In the genomic region with DNA sequence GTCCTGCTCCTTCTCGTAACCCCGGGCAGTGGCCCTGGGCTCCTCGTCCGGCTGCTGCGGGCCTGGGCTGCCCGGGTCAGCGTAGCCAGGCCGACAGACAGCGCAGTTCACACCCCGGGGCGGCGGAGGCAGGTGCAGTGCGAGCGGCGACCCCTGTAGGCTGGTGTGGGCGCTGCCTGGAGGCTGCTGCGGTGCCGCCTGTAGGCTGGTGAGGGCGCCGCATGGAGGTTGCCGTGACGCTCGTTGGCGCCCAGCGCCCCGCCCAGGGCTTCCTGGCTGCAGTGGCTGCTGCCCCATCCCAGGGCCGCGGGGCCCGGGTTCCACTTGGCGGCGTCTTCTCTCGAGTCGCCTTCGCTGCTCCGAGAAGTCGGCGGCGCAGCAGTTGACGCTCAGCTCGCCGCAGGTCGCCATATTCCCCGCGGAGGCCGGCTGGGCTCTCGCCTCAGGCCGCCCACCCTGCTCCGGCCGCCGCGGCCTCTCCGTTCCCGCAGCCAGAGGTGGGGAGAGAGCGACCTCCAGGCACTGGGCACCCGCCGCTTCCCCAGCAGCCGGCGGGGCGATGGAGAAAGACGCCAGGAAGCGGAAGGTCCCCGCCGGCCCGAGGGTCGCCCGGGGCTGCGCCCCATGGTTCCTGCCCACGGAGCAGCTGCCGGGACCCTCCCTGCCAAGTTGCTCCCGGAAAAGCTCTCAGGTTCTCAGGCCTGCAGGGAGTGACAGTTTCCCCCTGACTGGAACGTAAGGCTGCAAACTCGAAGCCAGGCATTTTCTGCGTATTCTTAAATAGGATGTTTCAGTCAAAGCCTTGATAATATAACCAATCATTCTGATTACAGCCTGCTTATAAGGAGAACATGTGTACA, we compare ENCODE assay signal across 8 cellular contexts. TPM values are rescaled to one million over a fixed set of nuclear protein-coding genes. Genes with fewer than 3 reads are reported as not detected.
A peak's percentile ranks its signal among the peaks of the same experiment; 100 is the strongest.
DNase-seq lines count a peak whose midpoint lies in the region; ATAC-seq, FAIRE-seq and TF ChIP-seq lines count a peak whose summit lies in the region.
"Not testable (repeated sequence)": the region's sequence is repeated elsewhere in the genome, so short reads cannot be mapped to it uniquely, and the experiment has no call there.

TSS of gene NPIPA2 (plus strand) at position 265 of the 860 bp plus-strand sequence. CDS start 5,533 bp downstream, outside the sequence.

- not testable (repeated sequence) for H3K4me2 ChIP-seq in HCT116 (ENCODE audit: low read length); GM12878 (ENCODE audit: control insufficient read depth, insufficient read depth)

- H3K4me1 Mint-ChIP-seq in stimulated activated naive CD8-positive, alpha-beta T cell treated with anti-CD3 and anti-CD28 coated beads, Interleukin-15, amount 100 ng/mL, for 72 hours: not testable (repeated sequence)

- intact Hi-C loops in HCT116 (cut with micrococcal nuclease); GM12878 (cut with micrococcal nuclease; ENCODE audit: unreplicated experiment); left lung (cut with DNase I): not testable (repeated sequence)

- not testable (repeated sequence) for H3K27me3 ChIP-seq in HCT116 (ENCODE audit: insufficient read depth, low read length); GM12878 (replicated peaks in 1 of 2; ENCODE audit: control insufficient read depth in 2 of 2, insufficient read depth in 2 of 2, low read length in 1 of 2); left lung

- H3K9me3 Mint-ChIP-seq in stimulated activated naive CD8-positive, alpha-beta T cell treated with anti-CD3 and anti-CD28 coated beads, Interleukin-15, amount 100 ng/mL, for 72 hours: not testable (repeated sequence)

- H3K4me1 ChIP-seq in HCT116 (ENCODE audit: control insufficient read depth in 1 of 2, insufficient read depth in 2 of 2, low read length in 2 of 2); GM12878 (ENCODE audit: control insufficient read depth, insufficient read depth, low read length); left lung: not testable (repeated sequence)

- H2AFZ ChIP-seq in HCT116 (ENCODE audit: low read depth, low read length, poor library complexity, severe bottlenecking); GM12878 (ENCODE audit: control insufficient read depth, low read depth, low read length): not testable (repeated sequence)

- not testable (repeated sequence) for H3K27me3 Mint-ChIP-seq in stimulated activated naive CD8-positive, alpha-beta T cell treated with anti-CD3 and anti-CD28 coated beads, Interleukin-15, amount 100 ng/mL, for 72 hours

- POLR2A ChIA-PET in HCT116 (lab: Charles Lee); GM12878 (lab: Charles Lee): not testable (repeated sequence)

- SMC1A ChIA-PET in GM12878 (lab: Charles Lee; ENCODE audit: uncharacterized antibody, unreplicated experiment): not testable (repeated sequence)

- in situ Hi-C loops in GM12878 (cut with MboI): not testable (repeated sequence)

- not testable (repeated sequence) for H3K9ac ChIP-seq in HCT116 (ENCODE audit: low read length); GM12878 (ENCODE audit: control insufficient read depth, insufficient read depth, low read length)

- not testable (repeated sequence) for TF ChIP-seq CTCF in HCT116 (IDR thresholded peaks at IDR 0.05 in 2 of 3, conservative IDR thresholded peaks at IDR 0.05 in 1 of 3; ENCODE audit: borderline replicate concordance in 1 of 3, insufficient read depth in 1 of 3, low read depth in 2 of 3, low read length in 2 of 3); GM12878 (IDR thresholded peaks at IDR 0.05 in 2 of 3, conservative IDR thresholded peaks at IDR 0.05 in 1 of 3; ENCODE audit: control insufficient read depth in 2 of 3, extremely low read depth in 1 of 3, insufficient read depth in 1 of 3, low read depth in 3 of 3, low read length in 3 of 3); left lung (IDR thresholded peaks at IDR 0.05)

- not testable (repeated sequence) for H3K79me2 ChIP-seq in HCT116 (ENCODE audit: insufficient read depth, low read length); GM12878 (ENCODE audit: control insufficient read depth, insufficient read depth, low read length)

- BruUV-seq in HCT116 (replicated peaks; lab: Mats Ljungman, UMichigan); GM12878 (replicated peaks; lab: Mats Ljungman, UMichigan): not testable (repeated sequence)

- not testable (repeated sequence) for H4K20me1 ChIP-seq in HCT116 (ENCODE audit: insufficient read depth); GM12878 (ENCODE audit: control insufficient read depth, insufficient read depth)

- peak; percentile 23 for FAIRE-seq in GM12878 (lab: Jason Lieb, UNC)

- RAD21 ChIA-PET in HCT116 (lab: Charles Lee; ENCODE audit: low non-redundant PET in 1 of 2, low total read pairs in 2 of 2, uncharacterized antibody in 2 of 2, unreplicated experiment in 2 of 2); GM12878 (lab: Charles Lee; ENCODE audit: unreplicated experiment): not testable (repeated sequence)

- not testable (repeated sequence) for H3K4me3 ChIP-seq in HCT116 (replicated peaks in 1 of 2; ENCODE audit: low read depth in 1 of 2, low read length in 2 of 2); GM12878; left lung

- not testable (repeated sequence) for H3K27ac ChIP-seq in HCT116 (ENCODE audit: low read depth, low read length); GM12878 (ENCODE audit: control insufficient read depth, insufficient read depth); left lung

- not testable (repeated sequence) for H3K9me3 ChIP-seq in HCT116 (ENCODE audit: control insufficient read depth in 1 of 2, insufficient read depth in 1 of 2, low read depth in 1 of 2, low read length in 2 of 2); GM12878 (replicated peaks; ENCODE audit: control insufficient read depth, insufficient read depth, low read length); left lung

- CTCF ChIA-PET in HCT116 (lab: Charles Lee); GM12878 (lab: Yijun Ruan, JAX): not testable (repeated sequence)

- not testable (repeated sequence) for H3K9me2 ChIP-seq in HCT116 (ENCODE audit: insufficient read depth)

- not testable (repeated sequence) for H3K27ac Mint-ChIP-seq in stimulated activated naive CD8-positive, alpha-beta T cell treated with anti-CD3 and anti-CD28 coated beads, Interleukin-15, amount 100 ng/mL, for 72 hours

- WGBS in GM12878 (ENCODE audit: insufficient coverage, insufficient replicate concordance, low lambda C conversion rate, missing lambda C conversion rate): no CpG with 5 or more reads among the region's 73 CpGs

- H3K4me3 Mint-ChIP-seq in stimulated activated naive CD8-positive, alpha-beta T cell treated with anti-CD3 and anti-CD28 coated beads, Interleukin-15, amount 100 ng/mL, for 72 hours: not testable (repeated sequence)

- peak; percentile 98 for ATAC-seq in GM18511 (IDR thresholded peaks at IDR 0.05; ENCODE audit: unreplicated experiment)
- ATAC-seq in GM19452 (IDR thresholded peaks at IDR 0.05; ENCODE audit: unreplicated experiment): peak; percentile 98
- ATAC-seq in HCT116: peak; percentile 97
- peak; percentile 93 for ATAC-seq in HG03064 (IDR thresholded peaks at IDR 0.05; ENCODE audit: low read depth, unreplicated experiment)
- peak; percentile 95 for ATAC-seq in HG03565 (IDR thresholded peaks at IDR 0.05; ENCODE audit: unreplicated experiment)
- ATAC-seq in GM12878: peak; percentile 99
- peak; percentile 100 for ATAC-seq in left lung
- ATAC-seq in stimulated activated naive CD8-positive, alpha-beta T cell treated with anti-CD3 and anti-CD28 coated beads, Interleukin-15, amount 100 ng/mL, for 72 hours: peak; percentile 99

- not testable (repeated sequence) for TF ChIP-seq EP300 in GM12878 (IDR thresholded peaks at IDR 0.05; ENCODE audit: borderline replicate concordance in 1 of 2, control insufficient read depth in 1 of 2, low read depth in 2 of 2, low read length in 2 of 2)

- DNase-seq in HCT116 (ENCODE audit: low read depth, low spot score); GM12878 (ENCODE audit: low read depth, low spot score); left lung; stimulated activated naive CD8-positive, alpha-beta T cell treated with anti-CD3 and anti-CD28 coated beads, Interleukin-15, amount 100 ng/mL, for 72 hours: not testable (repeated sequence)

- H3K36me3 ChIP-seq in HCT116 (ENCODE audit: control insufficient read depth in 1 of 2, insufficient read depth in 2 of 2, low read length in 2 of 2); GM12878 (ENCODE audit: control insufficient read depth in 2 of 2, insufficient read depth in 2 of 2, low read length in 1 of 2); left lung: not testable (repeated sequence)

- not testable (repeated sequence) for TF ChIP-seq RAD21 in HCT116 (IDR thresholded peaks at IDR 0.05; ENCODE audit: low read depth); GM12878 (IDR thresholded peaks at IDR 0.05; ENCODE audit: insufficient read depth, low read depth, low read length)

- TF ChIP-seq POLR2A in HCT116 (IDR thresholded peaks at IDR 0.05; ENCODE audit: borderline replicate concordance, extremely low read depth, insufficient read depth, insufficient read length); GM12878 (IDR thresholded peaks at IDR 0.05; ENCODE audit: low read depth, low read length): not testable (repeated sequence)

RNA-seq across cellular contexts. Expression of gene NPIPA2, which starts in this region (rescaled TPM):
- total RNA-seq in HCT116 (2021; ENCODE audit: unreplicated experiment) (3.1 TPM), GM12878 (2014; rRNA removed) (0.45 TPM in 1 of 2 replicates, not detected in the other), GM12878 (2014; rRNA removed; fragmentation: Illumina TruSeq; extraction: Trizol) (0.31 TPM in 1 of 2 replicates, not detected in the other), GM12878 (2021) (0.74 and 0.90 TPM in 2 replicates), left lung (1 to 10 TPM; 3.2 to 4.8 TPM)
- 1.4 and 2.4 TPM in 2 replicates for polyA plus RNA-seq in HCT116 (2012)
- total RNA-seq in GM12878 (2013; cell fraction: nucleolus; rRNA removed): 1.6 and 2.2 TPM in 2 replicates
- 1.7 TPM for polyA plus RNA-seq in GM12878 (2011; ENCODE audit: low read depth)
- polyA plus RNA-seq in GM12878 (2011; rRNA removed) (1.0 and 1.2 TPM in 2 replicates), GM12878 (2014; fragmentation: Illumina TruSeq; extraction: Trizol) (1.7 and 2.2 TPM in 2 replicates), GM12878 (2014; fragmentation: Nextera tagmentation; extraction: Ambion mirVana) (under 1 TPM; 0.13 to 0.26 TPM), GM12878 (2014; rRNA removed) (0.85 and 1.2 TPM in 2 replicates), GM12878 (2016; fragmentation: Nextera tagmentation; extraction: Ambion mirVana) (under 1 TPM in 1 of 2 experiments, not detected in 1; 0.66 TPM)
- polyA plus RNA-seq in GM12878 (2011; cell fraction: cytosol; rRNA removed): 0.50 TPM in 1 of 2 replicates, not detected in the other
- 3.1 and 3.2 TPM in 2 replicates for polyA plus RNA-seq in GM12878 (2011; cell fraction: nucleus; rRNA removed)
- polyA plus RNA-seq in GM12878 (2012): 0.20 and 0.97 TPM in 2 replicates
- polyA minus RNA-seq in GM12878 (2011; rRNA and poly(A)+ RNA removed): 0.29 TPM in 1 of 2 replicates, not detected in the other
- polyA minus RNA-seq in GM12878 (2011; cell fraction: cytosol; rRNA and poly(A)+ RNA removed): not detected in 2 replicates
- not detected in 2 replicates for polyA minus RNA-seq in GM12878 (2011; cell fraction: nucleus; rRNA and poly(A)+ RNA removed)
